ENCODE assay signal across 36 cellular contexts in genomic region chr15:91279481-91279880, GRCh38.
"Had no signal": no experiment of that assay in that cellular context is flagged by ENCODE, and none has a peak within 500 bp of the region (broad histone marks: within the 10 kb centered on the region; RNA-seq: fewer than 3 reads in every experiment).

No MANE protein-coding gene starts in this region.

- H3K4me1 Mint-ChIP-seq: activated B cell treated with CpG ODN at 0.5 μM for 24 hours; activated CD4-positive, alpha-beta T cell treated with anti-CD3 and anti-CD28 coated beads, Interleukin-2, amount 10 ng/mL, durations not matched to agents 24 days and 14 days; activated naive CD4-positive, alpha-beta T cell treated with anti-CD3 and anti-CD28 coated beads, Interleukin-2, amount 10 ng/mL, durations not matched to agents 7 days and 5 days; activated naive CD8-positive, alpha-beta T cell treated with anti-CD3 and anti-CD28 coated beads for 36 hours; activated T-helper 17 cell treated with anti-CD3 and anti-CD28 coated beads, Interleukin-2, amount 50 U/mL, for 72 hours had no signal

- ATAC-seq: activated CD8-positive, alpha-beta T cell treated with anti-CD3 and anti-CD28 coated beads for 36 hours; activated naive CD4-positive, alpha-beta T cell treated with anti-CD3 and anti-CD28 coated beads, Interleukin-2, amount 50 U/mL, for 72 hours; activated T-cell treated with anti-CD3 and anti-CD28 coated beads, Interleukin-2, amount 50 U/mL, for 4 hours; activated T-cell treated with anti-CD3 and anti-CD28 coated beads, Interleukin-2, amount 50 U/mL, for 72 hours; activated T-helper 17 cell treated with anti-CD3 and anti-CD28 coated beads, Interleukin-2, amount 50 U/mL, for 72 hours; body of pancreas had no signal

- H3K36me3 ChIP-seq: adrenal gland, brain microvascular endothelial cell, breast epithelium had no signal

- H3K27ac Mint-ChIP-seq: activated B cell treated with CpG ODN at 0.5 μM for 24 hours; activated CD4-positive, alpha-beta memory T cell treated with anti-CD3 and anti-CD28 coated beads for 36 hours; activated CD4-positive, alpha-beta T cell treated with anti-CD3 and anti-CD28 coated beads, Interleukin-2, amount 10 ng/mL, durations not matched to agents 24 days and 14 days; activated CD8-positive, alpha-beta T cell treated with anti-CD3 and anti-CD28 coated beads for 36 hours; activated naive CD4-positive, alpha-beta T cell treated with anti-CD3 and anti-CD28 coated beads, Interleukin-2, amount 10 ng/mL, durations not matched to agents 7 days and 5 days; activated naive CD4-positive, alpha-beta T cell treated with anti-CD3 and anti-CD28 coated beads, Interleukin-2, amount 50 U/mL, for 72 hours; activated naive CD8-positive, alpha-beta T cell treated with anti-CD3 and anti-CD28 coated beads for 36 hours; activated T-cell treated with anti-CD3 and anti-CD28 coated beads, Interleukin-2, amount 50 U/mL, for 72 hours; activated T-helper 1 cell treated with anti-CD3 and anti-CD28 coated beads, Interleukin-12 subunit alpha, Interleukin-12 subunit beta, Interleukin-2, Interleukin-4 antibody, amounts not matched to agents 30 ng/mL and 10 ng/mL and 1 ng/mL, durations not matched to agents 14 hours and 24 hours and 36 hours; activated T-helper 17 cell treated with anti-CD3 and anti-CD28 coated beads, Interleukin-2, amount 50 U/mL, for 72 hours; T-helper 1 cell treated with Interleukin-12 subunit alpha and Interleukin-12 subunit beta and Interleukin-4 antibody, amounts not matched to agents 30 μg/mL and 1 μg/mL, for 36 hours; T-helper 2 cell treated with Interferon-gamma antibody and Interleukin-4, amounts not matched to agents 5 μg/mL and 100 μg/mL, for 36 hours had no signal

- H3K27me3 Mint-ChIP-seq: activated naive CD8-positive, alpha-beta T cell treated with anti-CD3 and anti-CD28 coated beads for 36 hours had no signal

- H3K36me3 Mint-ChIP-seq: activated CD4-positive, alpha-beta memory T cell treated with anti-CD3 and anti-CD28 coated beads for 36 hours; activated naive CD4-positive, alpha-beta T cell treated with anti-CD3 and anti-CD28 coated beads, Interleukin-2, amount 10 ng/mL, durations not matched to agents 7 days and 5 days; activated naive CD4-positive, alpha-beta T cell treated with anti-CD3 and anti-CD28 coated beads, Interleukin-2, amount 50 U/mL, for 72 hours; activated naive CD8-positive, alpha-beta T cell treated with anti-CD3 and anti-CD28 coated beads for 36 hours had no signal

- H3K4me1 ChIP-seq: adrenal gland, body of pancreas, breast epithelium had no signal

- FAIRE-seq: astrocyte, TTC549 had no signal

- H3K9me3 Mint-ChIP-seq: activated CD4-positive, alpha-beta T cell treated with anti-CD3 and anti-CD28 coated beads, Interleukin-2, amount 10 ng/mL, durations not matched to agents 24 days and 14 days; activated naive CD4-positive, alpha-beta T cell treated with anti-CD3 and anti-CD28 coated beads, Interleukin-2, amount 50 U/mL, for 72 hours had no signal

- H3K4me3 ChIP-seq: adrenal gland, body of pancreas, breast epithelium had no signal

- H3K4me3 Mint-ChIP-seq: activated B cell treated with CpG ODN at 0.5 μM for 24 hours; activated CD4-positive, alpha-beta memory T cell treated with anti-CD3 and anti-CD28 coated beads for 36 hours; activated CD4-positive, alpha-beta T cell treated with anti-CD3 and anti-CD28 coated beads, Interleukin-2, amount 10 ng/mL, durations not matched to agents 24 days and 14 days; activated CD8-positive, alpha-beta T cell treated with anti-CD3 and anti-CD28 coated beads for 36 hours; activated naive CD4-positive, alpha-beta T cell treated with anti-CD3 and anti-CD28 coated beads, Interleukin-2, amount 10 ng/mL, durations not matched to agents 7 days and 5 days; activated naive CD8-positive, alpha-beta T cell treated with anti-CD3 and anti-CD28 coated beads for 36 hours; activated T-cell treated with anti-CD3 and anti-CD28 coated beads, Interleukin-2, amount 50 U/mL, for 4 hours; activated T-cell treated with anti-CD3 and anti-CD28 coated beads, Interleukin-2, amount 50 U/mL, for 72 hours; activated T-helper 1 cell treated with anti-CD3 and anti-CD28 coated beads, Interleukin-12 subunit alpha, Interleukin-12 subunit beta, Interleukin-2, Interleukin-4 antibody, amounts not matched to agents 30 ng/mL and 10 ng/mL and 1 ng/mL, durations not matched to agents 14 hours and 24 hours and 36 hours; activated T-helper 17 cell treated with anti-CD3 and anti-CD28 coated beads, Interleukin-2, amount 50 U/mL, for 72 hours; T-helper 1 cell treated with Interleukin-12 subunit alpha and Interleukin-12 subunit beta and Interleukin-4 antibody, amounts not matched to agents 30 μg/mL and 1 μg/mL, for 36 hours; T-helper 2 cell treated with Interferon-gamma antibody and Interleukin-4, amounts not matched to agents 5 μg/mL and 100 μg/mL, for 36 hours had no signal

- H3K27me3 ChIP-seq: adrenal gland, body of pancreas, brain microvascular endothelial cell, breast epithelium had no signal

- H3K27ac ChIP-seq: adrenal gland, body of pancreas, brain microvascular endothelial cell, breast epithelium, VCaP had no signal

- DNase-seq: activated B cell treated with CpG ODN at 0.5 μM for 24 hours; activated CD4-positive, alpha-beta memory T cell treated with anti-CD3 and anti-CD28 coated beads for 36 hours; activated CD4-positive, alpha-beta T cell treated with anti-CD3 and anti-CD28 coated beads for 4 hours; activated CD4-positive, alpha-beta T cell treated with anti-CD3 and anti-CD28 coated beads, Interleukin-2, amount 10 ng/mL, durations not matched to agents 24 days and 14 days; activated CD4-positive, alpha-beta T cell treated with anti-CD3 and anti-CD28 coated beads, Interleukin-2, amount 50 U/mL, for 1 hour; activated CD4-positive, alpha-beta T cell treated with anti-CD3 and anti-CD28 coated beads, Interleukin-2, amount 50 U/mL, for 4 hours; activated CD4-positive, CD25-positive, alpha-beta regulatory T cell treated with anti-CD3 and anti-CD28 coated beads, Interleukin-2, amount 50 U/mL, for 72 hours; activated CD8-positive, alpha-beta memory T cell treated with anti-CD3 and anti-CD28 coated beads, Interleukin-2, amount 50 U/mL, for 4 hours; activated CD8-positive, alpha-beta T cell treated with anti-CD3 and anti-CD28 coated beads for 36 hours; activated effector memory CD4-positive, alpha-beta T cell treated with anti-CD3 and anti-CD28 coated beads, Interleukin-2, amount 50 U/mL, for 16 hours; activated gamma-delta T cell treated with Interleukin-2 at 50 U/mL for 16 hours; activated naive CD4-positive, alpha-beta T cell; activated naive CD4-positive, alpha-beta T cell treated with anti-CD3 and anti-CD28 coated beads, Interleukin-2, amount 10 ng/mL, durations not matched to agents 7 days and 5 days; activated naive CD8-positive, alpha-beta T cell treated with anti-CD3 and anti-CD28 coated beads for 36 hours; activated T-cell treated with anti-CD3 and anti-CD28 coated beads for 4 hours; activated T-cell treated with anti-CD3 and anti-CD28 coated beads, Interleukin-2, amount 50 U/mL, for 1 hour; activated T-cell treated with anti-CD3 and anti-CD28 coated beads, Interleukin-2, amount 50 U/mL, for 4 hours; activated T-cell treated with anti-CD3 and anti-CD28 coated beads, Interleukin-2, amount 50 U/mL, for 72 hours; adrenal gland; amniotic stem cell; aorta; body of pancreas; brain microvascular endothelial cell; central memory CD4-positive, alpha-beta T cell; T-helper 1 cell; T-helper 2 cell; T-helper 9 cell had no signal

- H3K9me3 ChIP-seq: body of pancreas had no signal
